Comparison of ENCODE assay signal across 11 cellular contexts in the genomic region with DNA sequence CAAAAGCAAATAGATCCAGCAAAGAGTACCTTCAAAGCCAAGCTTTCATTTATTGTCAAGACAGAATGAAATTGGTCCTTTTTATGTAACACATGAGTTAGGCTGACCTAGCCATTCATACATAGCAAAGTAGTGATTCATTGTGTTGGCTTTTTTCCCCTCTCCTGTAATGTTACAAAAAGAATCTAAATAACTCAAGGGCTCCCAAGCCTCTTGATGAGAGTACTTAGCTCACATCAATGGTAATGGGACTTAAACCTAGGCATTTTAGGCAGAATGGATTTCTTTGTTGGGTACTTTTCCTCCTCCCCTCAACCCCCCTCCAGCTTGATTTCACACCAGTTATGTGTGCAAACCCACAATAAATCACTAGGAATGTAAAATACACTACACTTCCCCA.
DNase-seq lines count a peak whose midpoint lies in the region; ATAC-seq and TF ChIP-seq lines count a peak whose summit lies in the region.
"Had no signal": no experiment of that assay in that cellular context is flagged by ENCODE, and none has a peak within 500 bp of the region (broad histone marks: within the 10 kb centered on the region; RNA-seq: fewer than 3 reads in every experiment).

No MANE protein-coding gene starts in this region.

- no peak overlapping the region for H3K27ac Mint-ChIP-seq in CD8-positive, alpha-beta T cell
- H3K27ac Mint-ChIP-seq: activated CD8-positive, alpha-beta T cell treated with anti-CD3 and anti-CD28 coated beads for 36 hours had no signal

- peak overlapping the region; percentile 18 for H3K4me2 ChIP-seq in fibroblast of lung (ENCODE audit: extremely low read depth, insufficient read depth, low read length)

- no peak for TF ChIP-seq CTCF in fibroblast of lung (conservative IDR thresholded peaks at IDR 0.05 in 1 of 2, IDR thresholded peaks at IDR 0.05 in 1 of 2; ENCODE audit: low read depth in 1 of 2, low read length in 2 of 2)
- no peak for TF ChIP-seq CTCF in retinal pigment epithelial cell (conservative IDR thresholded peaks at IDR 0.05; ENCODE audit: low read depth, low read length)
- no peak for TF ChIP-seq CTCF in CD8-positive, alpha-beta T cell (IDR thresholded peaks at IDR 0.05)

- H3K4me3 ChIP-seq in NT2/D1 (ENCODE audit: insufficient read length, low read depth) (no peak overlapping the region), fibroblast of lung (replicated peaks in 1 of 4; ENCODE audit: control extremely low read depth in 1 of 4, insufficient read depth in 1 of 4, low read depth in 3 of 4, low read length in 4 of 4) (no peak overlapping the region), retinal pigment epithelial cell (ENCODE audit: low read length) (no peak overlapping the region)
- H3K4me3 ChIP-seq in CD8-positive, alpha-beta T cell (ENCODE audit: low read depth, low read length) = no peak overlapping the region

- no peaks in the 10 kb centered on the region for H3K36me3 Mint-ChIP-seq in CD8-positive, alpha-beta T cell

- H3K9me3 Mint-ChIP-seq in CD8-positive, alpha-beta T cell = no peaks in the 10 kb centered on the region
- H3K9me3 Mint-ChIP-seq: activated CD8-positive, alpha-beta T cell treated with anti-CD3 and anti-CD28 coated beads for 36 hours had no signal

- H3K4me1 Mint-ChIP-seq in CD8-positive, alpha-beta T cell (ENCODE audit: low read depth) = no peaks in the 10 kb centered on the region

- no peak overlapping the region for H3K27ac ChIP-seq in fibroblast of lung (ENCODE audit: insufficient read depth, low read length)
- H3K27ac ChIP-seq in CD8-positive, alpha-beta T cell (ENCODE audit: low read depth, low read length) = no peak overlapping the region

- H3K36me3 ChIP-seq in NT2/D1 (ENCODE audit: insufficient read depth, insufficient read length, low read length) (no peaks in the 10 kb centered on the region), fibroblast of lung (ENCODE audit: control insufficient read depth, insufficient read depth, low read length) (no peaks in the 10 kb centered on the region)
- no peaks in the 10 kb centered on the region for H3K36me3 ChIP-seq in CD8-positive, alpha-beta T cell (ENCODE audit: insufficient read depth, low read length)

- POLR2A ChIA-PET in CD8-positive, alpha-beta T cell (lab: Charles Lee) = no interaction called here

- no peaks in the 10 kb centered on the region for H3K4me1 ChIP-seq in NT2/D1 (ENCODE audit: insufficient read depth, insufficient read length)
- H3K4me1 ChIP-seq in fibroblast of lung (ENCODE audit: control insufficient read depth, extremely low read depth, insufficient read depth, low read length) = peaks cover 17% of the 10 kb centered on the region
- no peaks in the 10 kb centered on the region for H3K4me1 ChIP-seq in CD8-positive, alpha-beta T cell (ENCODE audit: insufficient read depth, low read length)

- CTCF ChIA-PET in CD8-positive, alpha-beta T cell (lab: Charles Lee) = no interaction called here

- 0 out of 2 replicates have a peak, but pooled peaks cover 13% of the 10 kb centered on the region for H3K9me3 ChIP-seq in NT2/D1 (ENCODE audit: insufficient read depth, low read length)
- no peaks in the 10 kb centered on the region for H3K9me3 ChIP-seq in fibroblast of lung (ENCODE audit: control insufficient read depth, insufficient read depth, low read depth, low read length)
- H3K9me3 ChIP-seq in CD8-positive, alpha-beta T cell (ENCODE audit: low read length) = no peaks in the 10 kb centered on the region

- DNase-seq in GM04504 (ENCODE audit: low read depth) (peak; percentile 69), NT2/D1 (ENCODE audit: low read depth, low spot score) (peak; percentile 22), fibroblast of lung (ENCODE audit: low read depth in 2 of 2) (peak; percentile 86 to 94), retinal pigment epithelial cell (ENCODE audit: low read depth) (peak; percentile 87), UCSD-AML1 (lab: John Stamatoyannopoulos, UW; ENCODE audit: unreplicated experiment) (no peak)
- DNase-seq in CD8-positive, alpha-beta T cell = no peak
- DNase-seq: activated CD8-positive, alpha-beta T cell treated with anti-CD3 and anti-CD28 coated beads for 36 hours; caudate nucleus; retina had no signal

- H4K20me1 ChIP-seq in fibroblast of lung (ENCODE audit: control insufficient read depth, extremely low read depth, insufficient read depth, low read length) = no peaks in the 10 kb centered on the region

- intact Hi-C loops in CD8-positive, alpha-beta T cell (cut with DNase I, micrococcal nuclease) = no loop called here

- H3K27me3 Mint-ChIP-seq in CD8-positive, alpha-beta T cell (ENCODE audit: low read depth) = no peaks in the 10 kb centered on the region
- H3K27me3 Mint-ChIP-seq: activated CD8-positive, alpha-beta T cell treated with anti-CD3 and anti-CD28 coated beads for 36 hours had no signal

- no peak overlapping the region for H3K4me3 Mint-ChIP-seq in CD8-positive, alpha-beta T cell
- H3K4me3 Mint-ChIP-seq: activated CD8-positive, alpha-beta T cell treated with anti-CD3 and anti-CD28 coated beads for 36 hours had no signal

- ATAC-seq in GM19035 (IDR thresholded peaks at IDR 0.05; ENCODE audit: unreplicated experiment) (no peak), GM21360 (IDR thresholded peaks at IDR 0.05; ENCODE audit: unreplicated experiment) (no peak)
- no peak for ATAC-seq in CD8-positive, alpha-beta T cell
- ATAC-seq: activated CD8-positive, alpha-beta T cell treated with anti-CD3 and anti-CD28 coated beads for 36 hours had no signal

- H3K9ac ChIP-seq in NT2/D1 (ENCODE audit: insufficient read length, low read depth) (no peak overlapping the region), fibroblast of lung (ENCODE audit: insufficient read depth, low read length) (no peak overlapping the region)

- H3K79me2 ChIP-seq in fibroblast of lung (ENCODE audit: control insufficient read depth, insufficient read depth, low read length) = no peaks in the 10 kb centered on the region

- H3K27me3 ChIP-seq in NT2/D1 (ENCODE audit: insufficient read depth, insufficient read length) (no peaks in the 10 kb centered on the region), fibroblast of lung (ENCODE audit: control insufficient read depth, insufficient read depth, low read length) (no peaks in the 10 kb centered on the region)
- no peaks in the 10 kb centered on the region for H3K27me3 ChIP-seq in CD8-positive, alpha-beta T cell (ENCODE audit: insufficient read depth, low read length)

- H2AFZ ChIP-seq in fibroblast of lung (ENCODE audit: low read length) = no peak overlapping the region

Comparison
In these comparisons a context has a peak if more than half of its experiments do, and no peak if none do; other contexts are left out.
1. DNase-seq: peak in GM04504 (single experiment), NT2/D1 (single experiment), fibroblast of lung (2 of 2) and retinal pigment epithelial cell (single experiment); none in UCSD-AML1 (single experiment) and CD8-positive, alpha-beta T cell (0 of 7).